In genomic region chr3:171248426-171249115, GRCh38 we compare ENCODE assay signal across 12 cellular contexts.
DNase-seq lines count a peak whose midpoint lies in the region; ATAC-seq and TF ChIP-seq lines count a peak whose summit lies in the region.
"Had no signal": no experiment of that assay in that cellular context is flagged by ENCODE, and none has a peak within 500 bp of the region (broad histone marks: within the 10 kb centered on the region; RNA-seq: fewer than 3 reads in every experiment).

No MANE protein-coding gene starts in this region.

- peak overlapping the region in 1 of 2 donors; percentile 33 for H3K4me3 Mint-ChIP-seq in stimulated activated naive CD8-positive, alpha-beta T cell treated with anti-CD3 and anti-CD28 coated beads, Interleukin-15, amount 100 ng/mL, for 72 hours

- ATAC-seq in GM21723 (IDR thresholded peaks at IDR 0.05; ENCODE audit: unreplicated experiment): peak; percentile 77
- peak; percentile 77 for ATAC-seq in HG03354 (IDR thresholded peaks at IDR 0.05; ENCODE audit: poor library complexity, severe bottlenecking, unreplicated experiment)
- ATAC-seq in stimulated activated naive CD8-positive, alpha-beta T cell treated with anti-CD3 and anti-CD28 coated beads, Interleukin-15, amount 100 ng/mL, for 72 hours: peak; percentile 89
- ATAC-seq: Panc1 had no signal

- peaks cover 43% of the 10 kb centered on the region for H3K4me1 Mint-ChIP-seq in stimulated activated naive CD8-positive, alpha-beta T cell treated with anti-CD3 and anti-CD28 coated beads, Interleukin-15, amount 100 ng/mL, for 72 hours

- peak overlapping the region in 1 of 2 donors; percentile 21 for H3K27ac Mint-ChIP-seq in stimulated activated naive CD8-positive, alpha-beta T cell treated with anti-CD3 and anti-CD28 coated beads, Interleukin-15, amount 100 ng/mL, for 72 hours

- DNase-seq in stimulated activated CD4-positive, alpha-beta T cell treated with anti-CD3 and anti-CD28 coated beads, Interleukin-15, amount 100 ng/mL, for 24 hours: peak; percentile 25
- DNase-seq in stimulated activated CD4-positive, alpha-beta T cell treated with anti-CD3 and anti-CD28 coated beads, Interleukin-2, amount 100 ng/mL, for 48 hours: no peak
- no peak for DNase-seq in stimulated activated naive CD8-positive, alpha-beta T cell treated with anti-CD3 and anti-CD28 coated beads, Interleukin-15, amount 100 ng/mL, for 72 hours
- DNase-seq in foreskin fibroblast (no peak), NCI-H146 (lab: John Stamatoyannopoulos, UW) (no peak), RKO (ENCODE audit: low spot score) (no peak)
- DNase-seq: activated CD4-positive, alpha-beta T cell treated with anti-CD3 and anti-CD28 coated beads, Interleukin-2, amount 50 U/mL, for 48 hours; head of caudate nucleus; uterus had no signal

- H3K9me3 Mint-ChIP-seq in stimulated activated naive CD8-positive, alpha-beta T cell treated with anti-CD3 and anti-CD28 coated beads, Interleukin-15, amount 100 ng/mL, for 72 hours: no peaks in the 10 kb centered on the region

- TF ChIP-seq CTCF in foreskin fibroblast (IDR thresholded peaks at IDR 0.05; ENCODE audit: low read depth, low read length): no peak

- no peaks in the 10 kb centered on the region for H3K27me3 Mint-ChIP-seq in stimulated activated naive CD8-positive, alpha-beta T cell treated with anti-CD3 and anti-CD28 coated beads, Interleukin-15, amount 100 ng/mL, for 72 hours

- H3K4me3 ChIP-seq in foreskin fibroblast (ENCODE audit: low read depth in 1 of 2, low read length in 2 of 2): no peak overlapping the region
- H3K4me3 ChIP-seq: uterus had no signal
